Comparison of ENCODE assay signal across 14 cellular contexts in the genomic region with DNA sequence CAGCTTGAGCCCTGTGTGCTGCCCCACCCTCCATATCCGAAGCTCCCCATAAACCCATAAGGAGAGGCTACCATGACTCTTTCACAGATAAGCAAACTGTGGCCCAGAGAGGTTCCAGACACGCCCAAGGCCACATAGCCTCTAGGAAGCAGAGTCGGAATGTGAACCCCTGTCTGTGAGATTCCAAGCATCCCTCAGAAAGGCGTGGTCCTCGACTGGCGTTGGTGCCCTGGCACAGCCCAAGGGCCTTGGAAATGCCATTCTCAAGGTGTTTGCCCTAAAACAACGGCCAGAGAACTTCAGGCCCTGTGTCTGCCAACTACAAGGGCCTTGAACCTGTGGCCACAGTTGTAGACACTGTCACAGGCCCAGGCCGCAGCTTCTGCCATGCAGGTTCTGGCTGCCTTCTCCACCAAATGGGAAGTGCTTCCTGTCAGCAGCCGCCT.
"Had no signal": no experiment of that assay in that cellular context is flagged by ENCODE, and none has a peak within 500 bp of the region (broad histone marks: within the 10 kb centered on the region; RNA-seq: fewer than 3 reads in every experiment).

No MANE protein-coding gene starts in this region.

- H3K9me3 ChIP-seq: esophagus squamous epithelium, tibial artery, uterus had no signal

- DNase-seq: activated CD4-positive, alpha-beta T cell treated with anti-CD3 and anti-CD28 coated beads for 36 hours; activated CD4-positive, alpha-beta T cell treated with anti-CD3 and anti-CD28 coated beads, Interleukin-2, amount 50 U/mL, for 48 hours; activated gamma-delta T cell treated with Interleukin-2 at 50 U/mL for 16 hours; dermis blood vessel endothelial cell; effector memory CD8-positive, alpha-beta T cell; esophagus squamous epithelium; occipital lobe; retina; stimulated activated CD4-positive, alpha-beta T cell treated with anti-CD3 and anti-CD28 coated beads, Interleukin-2, amount 100 ng/mL, for 24 hours; stimulated activated naive CD8-positive, alpha-beta T cell treated with anti-CD3 and anti-CD28 coated beads, Interleukin-15, Interleukin-2, amounts not matched to agents 100 U/mL and 50 U/mL, for 24 hours; substantia nigra; tibial artery; uterus had no signal

- H3K27ac ChIP-seq: esophagus squamous epithelium, tibial artery, uterus had no signal

- H3K4me3 ChIP-seq: esophagus squamous epithelium, tibial artery, uterus had no signal

- ATAC-seq: activated CD4-positive, alpha-beta T cell treated with anti-CD3 and anti-CD28 coated beads for 36 hours; effector memory CD8-positive, alpha-beta T cell; stimulated activated naive CD8-positive, alpha-beta T cell treated with anti-CD3 and anti-CD28 coated beads, Interleukin-15, Interleukin-2, amounts not matched to agents 100 U/mL and 50 U/mL, for 24 hours; WTC11 had no signal

- H3K27me3 ChIP-seq: uterus had no signal

- H3K36me3 ChIP-seq: esophagus squamous epithelium, tibial artery, uterus had no signal

- H3K4me1 ChIP-seq: uterus had no signal
